ENCODE assay signal across 21 cellular contexts in the genomic region with DNA sequence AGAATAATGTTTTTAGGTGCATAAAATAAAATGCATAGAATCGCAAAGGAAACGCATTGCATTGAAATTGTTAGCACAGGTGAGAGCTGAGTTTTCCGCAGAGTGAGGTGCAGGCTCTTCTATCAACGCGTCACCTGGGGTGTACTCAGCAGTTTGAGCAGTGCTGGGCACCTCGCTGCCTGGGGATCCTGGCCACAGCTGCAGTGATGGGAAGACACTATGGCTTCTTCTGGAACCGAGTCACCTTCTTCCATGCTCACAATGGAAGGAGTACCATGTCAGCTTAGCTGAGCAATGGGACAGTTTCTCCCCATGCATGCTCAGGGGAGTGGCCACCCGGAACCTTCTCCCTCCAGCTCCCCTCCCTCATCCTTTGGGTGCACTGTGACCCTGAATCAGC.
DNase-seq lines count a peak whose midpoint lies in the region; ATAC-seq and TF ChIP-seq lines count a peak whose summit lies in the region.
"Had no signal": no experiment of that assay in that cellular context is flagged by ENCODE, and none has a peak within 500 bp of the region (broad histone marks: within the 10 kb centered on the region; RNA-seq: fewer than 3 reads in every experiment).

No MANE protein-coding gene starts in this region.

- H3K9me3 Mint-ChIP-seq in activated CD8-positive, alpha-beta T cell treated with anti-CD3 and anti-CD28 coated beads, Interleukin-2, amount 10 ng/mL, durations not matched to agents 7 days and 5 days (ENCODE audit: insufficient read depth) = no peaks in the 10 kb centered on the region
- no peaks in the 10 kb centered on the region for H3K9me3 Mint-ChIP-seq in activated T-helper 17 cell treated with anti-CD3 and anti-CD28 coated beads, Interleukin-2, amount 50 U/mL, for 72 hours
- H3K9me3 Mint-ChIP-seq: CD8-positive, alpha-beta T cell; nephron progenitor cell had no signal

- no peaks in the 10 kb centered on the region for H3K36me3 Mint-ChIP-seq in activated CD8-positive, alpha-beta T cell treated with anti-CD3 and anti-CD28 coated beads, Interleukin-2, amount 10 ng/mL, durations not matched to agents 7 days and 5 days (ENCODE audit: low read depth)
- no peaks in the 10 kb centered on the region for H3K36me3 Mint-ChIP-seq in activated T-helper 17 cell treated with anti-CD3 and anti-CD28 coated beads, Interleukin-2, amount 50 U/mL, for 72 hours (ENCODE audit: low read depth)
- H3K36me3 Mint-ChIP-seq: CD8-positive, alpha-beta T cell; stimulated activated naive B cell treated with anti-CD40 and anti-IgM and Interleukin-4, amounts not matched to agents 10 μg/mL and 1 μg/mL and 100 μg/mL, for 72 hours; WTC11 had no signal

- H3K9me3 ChIP-seq in WERI-Rb-1 (ENCODE audit: severe bottlenecking) = no peaks in the 10 kb centered on the region
- H3K9me3 ChIP-seq in psoas muscle = no peaks in the 10 kb centered on the region
- H3K9me3 ChIP-seq: prostate gland had no signal

- CTCF ChIA-PET in activated CD8-positive, alpha-beta T cell treated with anti-CD3 and anti-CD28 coated beads, Interleukin-2, amount 10 ng/mL, durations not matched to agents 7 days and 5 days (lab: Charles Lee) = no interaction called here

- H3K4me3 Mint-ChIP-seq in activated CD8-positive, alpha-beta T cell treated with anti-CD3 and anti-CD28 coated beads, Interleukin-2, amount 10 ng/mL, durations not matched to agents 7 days and 5 days = no peak overlapping the region
- no peak overlapping the region for H3K4me3 Mint-ChIP-seq in activated T-helper 17 cell treated with anti-CD3 and anti-CD28 coated beads, Interleukin-2, amount 50 U/mL, for 72 hours
- H3K4me3 Mint-ChIP-seq: CD8-positive, alpha-beta T cell; nephron progenitor cell; stimulated activated naive B cell treated with anti-CD40 and anti-IgM and Interleukin-4, amounts not matched to agents 10 μg/mL and 1 μg/mL and 100 μg/mL, for 72 hours; WTC11 had no signal

- intact Hi-C loops in left ventricle myocardium superior (cut with micrococcal nuclease) = no loop called here
- intact Hi-C loops in psoas muscle (cut with DNase I) = loop anchor here in 1 of 2 donors (5.0 kb wide), 2 partner anchors 136 to 151 kb away; no protein-coding TSS in a partner anchor

- H3K27ac Mint-ChIP-seq in activated CD8-positive, alpha-beta T cell treated with anti-CD3 and anti-CD28 coated beads, Interleukin-2, amount 10 ng/mL, durations not matched to agents 7 days and 5 days = no peak overlapping the region
- H3K27ac Mint-ChIP-seq in activated T-helper 17 cell treated with anti-CD3 and anti-CD28 coated beads, Interleukin-2, amount 50 U/mL, for 72 hours = no peak overlapping the region
- H3K27ac Mint-ChIP-seq: CD8-positive, alpha-beta T cell; nephron progenitor cell; stimulated activated naive B cell treated with anti-CD40 and anti-IgM and Interleukin-4, amounts not matched to agents 10 μg/mL and 1 μg/mL and 100 μg/mL, for 72 hours; WTC11 had no signal

- H3K27ac ChIP-seq in C4-2B = peak overlapping the region; percentile 31
- H3K27ac ChIP-seq in WERI-Rb-1 = peak overlapping the region; percentile 33; the same call in 1 of the 2 replicates
- peak overlapping the region; percentile 93 for H3K27ac ChIP-seq in psoas muscle
- H3K27ac ChIP-seq: prostate gland had no signal

- peaks cover 2% of the 10 kb centered on the region for H3K4me1 Mint-ChIP-seq in activated CD8-positive, alpha-beta T cell treated with anti-CD3 and anti-CD28 coated beads, Interleukin-2, amount 10 ng/mL, durations not matched to agents 7 days and 5 days (ENCODE audit: low read depth)
- no peaks in the 10 kb centered on the region for H3K4me1 Mint-ChIP-seq in activated T-helper 17 cell treated with anti-CD3 and anti-CD28 coated beads, Interleukin-2, amount 50 U/mL, for 72 hours

- no peak for TF ChIP-seq CTCF in C4-2B (conservative IDR thresholded peaks at IDR 0.05)
- no peak for TF ChIP-seq CTCF in WERI-Rb-1 (IDR thresholded peaks at IDR 0.05; ENCODE audit: low read depth, low read length)
- no peak for TF ChIP-seq CTCF in psoas muscle (IDR thresholded peaks at IDR 0.05)

- no peaks in the 10 kb centered on the region for H3K27me3 ChIP-seq in WERI-Rb-1 (ENCODE audit: insufficient read depth, low read depth, severe bottlenecking)
- no peaks in the 10 kb centered on the region for H3K27me3 ChIP-seq in psoas muscle (ENCODE audit: insufficient read depth in 3 of 3, low read length in 2 of 3)

- WGBS in psoas muscle, 3 donors = 90 to 95% (median 92%) methylated on average over 8 of the region's 8 CpGs

- H3K27me3 Mint-ChIP-seq in activated CD8-positive, alpha-beta T cell treated with anti-CD3 and anti-CD28 coated beads, Interleukin-2, amount 10 ng/mL, durations not matched to agents 7 days and 5 days (ENCODE audit: low read depth) = peaks cover 10% of the 10 kb centered on the region
- peaks cover 6% of the 10 kb centered on the region for H3K27me3 Mint-ChIP-seq in activated T-helper 17 cell treated with anti-CD3 and anti-CD28 coated beads, Interleukin-2, amount 50 U/mL, for 72 hours

- ATAC-seq in left ventricle myocardium superior = no peak
- ATAC-seq in psoas muscle = no peak
- ATAC-seq in activated CD8-positive, alpha-beta T cell treated with anti-CD3 and anti-CD28 coated beads, Interleukin-2, amount 10 ng/mL, durations not matched to agents 7 days and 5 days = no peak
- ATAC-seq in activated T-helper 17 cell treated with anti-CD3 and anti-CD28 coated beads, Interleukin-2, amount 50 U/mL, for 72 hours (replicated peaks) = no peak
- ATAC-seq: CD8-positive, alpha-beta T cell; WTC11 had no signal

- H3K4me3 ChIP-seq in WERI-Rb-1 (ENCODE audit: low read depth, low read length) = no peak overlapping the region
- no peak overlapping the region for H3K4me3 ChIP-seq in psoas muscle
- H3K4me3 ChIP-seq: prostate gland had no signal

- H3K36me3 ChIP-seq in WERI-Rb-1 = no peaks in the 10 kb centered on the region
- no peaks in the 10 kb centered on the region for H3K36me3 ChIP-seq in psoas muscle (ENCODE audit: insufficient read depth in 1 of 2, low read depth in 1 of 2)
- H3K36me3 ChIP-seq: prostate gland had no signal

- POLR2A ChIA-PET in activated CD8-positive, alpha-beta T cell treated with anti-CD3 and anti-CD28 coated beads, Interleukin-2, amount 10 ng/mL, durations not matched to agents 7 days and 5 days (lab: Charles Lee) = no interaction called here

- DNase-seq in WERI-Rb-1 (peak; percentile 4), left ventricle myocardium superior (peak; percentile 17), psoas muscle (peak in 1 of 2 donors; percentile 35), EL (no peak), superior temporal gyrus (ENCODE audit: extremely low spot score) (no peak)
- DNase-seq in activated CD8-positive, alpha-beta T cell treated with anti-CD3 and anti-CD28 coated beads, Interleukin-2, amount 10 ng/mL, durations not matched to agents 7 days and 5 days = no peak
- DNase-seq: activated naive CD4-positive, alpha-beta T cell treated with anti-CD3 and anti-CD28 coated beads, Interleukin-2, amount 50 U/mL, for 16 hours; anterior cingulate cortex; cerebellar nuclear complex; effector CD8-positive, alpha-beta T cell; KG1; NCI-H774; small intestine; stimulated activated CD4-positive, alpha-beta T cell treated with anti-CD3 and anti-CD28 coated beads, Interleukin-2, amount 100 ng/mL, for 48 hours; stimulated activated naive B cell treated with anti-CD40 and anti-IgM and Interleukin-4, amounts not matched to agents 10 μg/mL and 1 μg/mL and 100 μg/mL, for 72 hours had no signal

- peaks cover 34% of the 10 kb centered on the region for H3K4me1 ChIP-seq in psoas muscle
- H3K4me1 ChIP-seq: prostate gland had no signal

Comparison
In these comparisons a context has a peak if more than half of its experiments do, and no peak if none do; other contexts are left out.
1. H3K27ac ChIP-seq: peak in every context shown above with its lines; median percentile 93 in psoas muscle; 33 in WERI-Rb-1; 31 in C4-2B.
2. DNase-seq: peak in WERI-Rb-1 (single experiment) and left ventricle myocardium superior (single experiment); none in EL (single experiment), activated CD8-positive, alpha-beta T cell treated with anti-CD3 and anti-CD28 coated beads, Interleukin-2, amount 10 ng/mL, durations not matched to agents 7 days and 5 days (single experiment) and superior temporal gyrus (single experiment).